ENCODE assay signal across 8 cellular contexts in the genomic region with DNA sequence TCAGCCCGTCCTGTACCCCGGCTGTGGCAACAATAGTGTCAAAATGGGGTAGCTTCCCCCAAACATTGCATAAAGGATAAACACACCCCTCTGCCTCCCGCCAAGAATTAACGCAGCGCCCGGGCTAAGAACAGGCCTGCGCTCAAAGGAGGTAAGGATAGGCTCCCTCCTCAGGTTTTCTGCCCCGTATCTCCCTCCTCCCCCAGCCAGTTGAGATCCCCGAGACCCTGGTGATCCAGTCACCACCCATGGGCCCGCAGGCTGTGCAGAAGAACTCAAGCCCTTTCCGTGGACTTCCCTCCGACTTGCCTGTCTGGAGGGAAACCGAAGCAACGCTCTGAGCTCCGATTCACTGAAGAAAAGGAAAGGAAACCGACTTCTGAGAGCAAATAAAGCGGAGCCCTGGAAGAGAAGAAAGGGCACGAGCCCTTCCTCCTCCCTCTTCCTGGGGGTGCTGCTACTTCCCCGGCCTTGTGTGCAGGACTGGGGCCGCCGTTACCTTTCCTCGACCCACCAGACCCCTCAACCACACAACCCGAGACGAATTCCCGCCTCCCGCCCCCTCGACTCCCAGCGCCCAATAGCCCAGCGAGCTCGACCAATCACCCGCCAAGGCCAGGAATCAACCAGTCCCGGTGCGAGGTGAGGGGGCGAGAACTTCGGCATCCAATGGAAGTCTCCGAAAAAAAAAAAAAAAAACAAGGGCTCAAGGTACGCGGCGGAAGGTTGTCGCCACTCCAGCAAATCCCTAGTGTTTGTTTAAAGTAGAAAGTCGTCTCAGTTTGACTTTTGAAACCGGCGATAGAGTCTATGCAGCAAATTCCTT. TPM values are rescaled to one million over a fixed set of nuclear protein-coding genes. Genes with fewer than 3 reads are reported as not detected.
DNase-seq lines count a peak whose midpoint lies in the region; ATAC-seq and TF ChIP-seq lines count a peak whose summit lies in the region.

A gene (minus strand): TSS at position 554 of the 826 bp plus-strand sequence. CDS start 1,989 bp downstream, outside the sequence.

- TF ChIP-seq POLR2A in GM19193 (IDR thresholded peaks at IDR 0.05; ENCODE audit: extremely low read depth, insufficient read depth, insufficient read length): peak; percentile 77

- DNase-seq in AML-193 (lab: John Stamatoyannopoulos, UW): peak; percentile 94
- peak; percentile 93 for DNase-seq in NCI-H460 (ENCODE audit: extremely low read depth, low read depth)
- DNase-seq in cerebellum (ENCODE audit: low spot score): peak; percentile 90
- peak; percentile 89 for DNase-seq in kidney epithelial cell (ENCODE audit: low read depth)
- peak; percentile 87 to 89 for DNase-seq in stimulated activated CD4-positive, alpha-beta T cell treated with anti-CD3 and anti-CD28 coated beads, Interleukin-15, amount 100 ng/mL, for 48 hours (ENCODE audit: low read depth in 2 of 2)

- H3K27me3 ChIP-seq in kidney epithelial cell (ENCODE audit: control insufficient read depth, insufficient read depth, low read length): no peaks in the 10 kb centered on the region

- peak within 1 kb of the TSS; percentile 79 for H3K4me3 ChIP-seq in kidney epithelial cell (ENCODE audit: low read depth, low read length)

- TF ChIP-seq CTCF in kidney epithelial cell (IDR thresholded peaks at IDR 0.05; ENCODE audit: insufficient read depth, low read length, poor library complexity, severe bottlenecking): no peak

- H3K36me3 ChIP-seq in kidney epithelial cell (ENCODE audit: control insufficient read depth, insufficient read depth, low read length): no peaks in the 10 kb centered on the region

- peak; percentile 92 for ATAC-seq in HG03432 (IDR thresholded peaks at IDR 0.05; ENCODE audit: unreplicated experiment)
- peak; percentile 97 to 98 for ATAC-seq in activated CD4-positive, CD25-positive, alpha-beta regulatory T cell treated with anti-CD3 and anti-CD28 coated beads, Interleukin-2, amount 50 U/mL, for 24 hours

RNA-seq across cellular contexts. Expression of the gene that starts here (rescaled TPM):
- 4.8 and 4.9 TPM in 2 replicates for total RNA-seq in NCI-H460 (2014; rRNA removed; shearing (Covaris generic))
- 14.0 and 18.3 TPM in 2 replicates for polyA plus RNA-seq in NCI-H460 (2014; cell fraction: nucleus; rRNA removed)
- total RNA-seq in cerebellum (16.0 TPM), kidney epithelial cell (5.2 and 6.1 TPM in 2 replicates)

Comparison
In these comparisons a context has a peak if more than half of its experiments do, and no peak if none do; other contexts are left out.
1. Peak in every context shown above with its lines: DNase-seq, ATAC-seq and H3K4me3 ChIP-seq.